Comparison of ENCODE assay signal across 12 cellular contexts in genomic region chr3:99934984-99935797, GRCh38.
DNase-seq lines count a peak whose midpoint lies in the region; ATAC-seq and TF ChIP-seq lines count a peak whose summit lies in the region.
"Had no signal": no experiment of that assay in that cellular context is flagged by ENCODE, and none has a peak within 500 bp of the region (broad histone marks: within the 10 kb centered on the region; RNA-seq: fewer than 3 reads in every experiment).

No MANE protein-coding gene starts in this region.

- intact Hi-C loops in breast epithelium (cut with DNase I; ENCODE audit: low total_unique reads) (no loop called here), MCF 10A (cut with micrococcal nuclease) (no loop called here), aorta (cut with DNase I) (loop anchor here (5.0 kb wide), 2 partner anchors 63 to 68 kb away; no protein-coding TSS in a partner anchor)

- H3K4me3 Mint-ChIP-seq in MCF 10A (ENCODE audit: unreplicated experiment), result no peak overlapping the region

- peak; percentile 48 for ATAC-seq in aorta (ENCODE audit: low FRiP score)

- H3K27ac Mint-ChIP-seq in MCF 10A (ENCODE audit: low read depth, unreplicated experiment), result no peak overlapping the region

- no peak for DNase-seq in breast epithelium (ENCODE audit: low spot score in 2 of 2)
- no peak for DNase-seq in MCF 10A (ENCODE audit: unreplicated experiment)
- peak; percentile 11 for DNase-seq in glomerular visceral epithelial cell (ENCODE audit: extremely low spot score)
- DNase-seq in aorta, result no peak
- no peak for DNase-seq in EL
- DNase-seq in activated T-cell treated with anti-CD3 and anti-CD28 coated beads, Interleukin-2, amount 50 U/mL, for 48 hours, result no peak
- DNase-seq in GOT3 (lab: John Stamatoyannopoulos, UW), result no peak
- DNase-seq: NCI-H524 treated with DMSO at 0.1 percent for 48 hours, testis had no signal

- TF ChIP-seq POLR2A in breast epithelium (IDR thresholded peaks at IDR 0.05), result no peak

- TF ChIP-seq CTCF in breast epithelium (IDR thresholded peaks at IDR 0.05) (no peak), MCF 10A (IDR thresholded peaks at IDR 0.05; ENCODE audit: unreplicated experiment) (no peak)

- POLR2A ChIA-PET in MCF 10A (lab: Yijun Ruan, JAX), result no interaction called here

- no peaks in the 10 kb centered on the region for H3K9me3 ChIP-seq in breast epithelium
- no peaks in the 10 kb centered on the region for H3K9me3 ChIP-seq in muscle layer of colon (ENCODE audit: low read length)
- H3K9me3 ChIP-seq in aorta (ENCODE audit: control insufficient read depth, low read length), result no peaks in the 10 kb centered on the region
- H3K9me3 ChIP-seq: SJSA1, testis had no signal

- no peaks in the 10 kb centered on the region for H3K27me3 ChIP-seq in breast epithelium
- no peaks in the 10 kb centered on the region for H3K27me3 ChIP-seq in muscle layer of colon (ENCODE audit: control insufficient read depth in 1 of 2, insufficient read depth in 2 of 2, low read length in 2 of 2)
- H3K27me3 ChIP-seq in aorta (ENCODE audit: control insufficient read depth in 1 of 2, insufficient read depth in 2 of 2, low read length in 1 of 2), result no peaks in the 10 kb centered on the region
- H3K27me3 ChIP-seq: SJSA1, testis had no signal

- CTCF ChIA-PET in MCF 10A (lab: Yijun Ruan, JAX), result interaction anchor here (0.6 to 1.3 kb wide), 2 partner anchors 10 to 106 kb away, joined by 3 read pairs; no protein-coding TSS in a partner anchor

- H3K4me3 ChIP-seq in breast epithelium (no peak overlapping the region), muscle layer of colon (ENCODE audit: low read depth in 1 of 2, low read length in 2 of 2) (peak overlapping the region in 1 of 2 donors; percentile 8), aorta (ENCODE audit: low read length in 2 of 2) (no peak overlapping the region)
- H3K4me3 ChIP-seq: SJSA1, testis had no signal

- no peaks in the 10 kb centered on the region for H3K27me3 Mint-ChIP-seq in MCF 10A (ENCODE audit: insufficient read depth, unreplicated experiment)

- no peaks in the 10 kb centered on the region for H3K36me3 Mint-ChIP-seq in MCF 10A (ENCODE audit: insufficient read depth, unreplicated experiment)

- H3K4me1 ChIP-seq in breast epithelium (no peaks in the 10 kb centered on the region), muscle layer of colon (ENCODE audit: insufficient read depth, low read length) (peaks cover 53% of the 10 kb centered on the region), aorta (ENCODE audit: control insufficient read depth in 1 of 2, insufficient read depth in 2 of 2, low read length in 2 of 2) (peaks cover 8 to 18% of the 10 kb centered on the region in 2 donors)

- 5 to 6% methylated on average over 4 of the region's 4 CpGs for WGBS in aorta, 2 donors

- no peaks in the 10 kb centered on the region for H3K9me3 Mint-ChIP-seq in MCF 10A (ENCODE audit: unreplicated experiment)

- peak overlapping the region; percentile 52 to 58 for H3K27ac ChIP-seq in breast epithelium
- peak overlapping the region; percentile 81 for H3K27ac ChIP-seq in muscle layer of colon (ENCODE audit: low read depth, low read length)
- peak overlapping the region; percentile 22 to 59 for H3K27ac ChIP-seq in aorta (ENCODE audit: low read depth in 1 of 2, low read length in 2 of 2)
- H3K27ac ChIP-seq: epithelial cell of prostate, SJSA1, testis had no signal

- H3K4me1 Mint-ChIP-seq in MCF 10A (ENCODE audit: insufficient read depth, unreplicated experiment), result peaks cover 13% of the 10 kb centered on the region

- no peak overlapping the region for H3K9ac ChIP-seq in muscle layer of colon (ENCODE audit: low read length)

- no peaks in the 10 kb centered on the region for H3K36me3 ChIP-seq in breast epithelium
- no peaks in the 10 kb centered on the region for H3K36me3 ChIP-seq in muscle layer of colon (ENCODE audit: insufficient read depth, low read length)
- H3K36me3 ChIP-seq in aorta (ENCODE audit: control insufficient read depth in 1 of 2, insufficient read depth in 2 of 2, low read length in 1 of 2), result no peaks in the 10 kb centered on the region
- H3K36me3 ChIP-seq: SJSA1 had no signal

- BruUV-seq in MCF 10A (replicated peaks; lab: Mats Ljungman, UMichigan), result no TSS peak

Comparison
In these comparisons a context has a peak if more than half of its experiments do, and no peak if none do; other contexts are left out.
1. intact Hi-C loops: an anchor here in aorta (5.0 kb wide); none called in breast epithelium and MCF 10A.